In the genomic region with DNA sequence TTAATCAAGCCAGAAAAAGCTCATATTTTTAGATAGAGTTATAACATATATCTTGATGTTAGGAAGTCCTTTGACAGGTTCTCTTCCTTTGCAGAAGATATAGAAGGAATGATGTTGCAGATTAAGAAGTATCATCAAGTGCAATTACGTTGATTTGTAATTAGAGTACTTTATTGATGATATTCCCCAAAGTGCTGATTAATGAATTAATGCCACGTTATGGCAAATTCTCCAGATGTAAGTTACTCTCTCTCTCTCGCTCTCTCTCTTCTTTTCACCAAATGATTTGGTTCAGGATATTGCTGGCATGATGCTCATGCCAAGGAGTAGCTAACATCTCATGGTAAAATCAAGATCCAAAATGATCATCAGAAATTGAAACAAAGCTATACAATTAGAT, we compare ENCODE assay signal across 35 cellular contexts.
"Had no signal": no experiment of that assay in that cellular context is flagged by ENCODE, and none has a peak within 500 bp of the region (broad histone marks: within the 10 kb centered on the region; RNA-seq: fewer than 3 reads in every experiment).

No MANE protein-coding gene starts in this region.

- H3K4me3 ChIP-seq: MG63 had no signal

- H3K36me3 ChIP-seq: MG63 had no signal

- DNase-seq: Karpas-422, Kasumi-1, MG63, MM.1S, MV-4-11, NCI-H1048, NCI-H1092, NCI-H1092 treated with DMSO at 0.1 percent for 48 hours, NCI-H1105, NCI-H1105 treated with DMSO at 0.1 percent for 48 hours, NCI-H1417, NCI-H1417 treated with DMSO at 0.1 percent for 48 hours, NCI-H1436, NCI-H1436 treated with DMSO at 0.1 percent for 48 hours, NCI-H146, NCI-H1694, NCI-H1694 treated with DMSO at 0.1 percent for 48 hours, NCI-H187, NCI-H187 treated with DMSO at 0.1 percent for 48 hours, NCI-H1930, NCI-H2029, NCI-H2029 treated with DMSO at 0.1 percent for 48 hours, NCI-H2081, NCI-H2081 treated with DMSO at 0.1 percent for 48 hours, NCI-H2107, NCI-H2171, NCI-H2171 treated with DMSO at 0.1 percent for 48 hours, NCI-H2227 treated with DMSO at 0.1 percent for 48 hours, NCI-H226, NCI-H345, NCI-H446, NCI-H446 treated with DMSO at 0.1 percent for 48 hours, NCI-H510A, NCI-H510A treated with DMSO at 0.1 percent for 48 hours, NCI-H524 had no signal

- H3K9me3 ChIP-seq: MG63 had no signal
